ENCODE assay signal across 20 cellular contexts in the genomic region with DNA sequence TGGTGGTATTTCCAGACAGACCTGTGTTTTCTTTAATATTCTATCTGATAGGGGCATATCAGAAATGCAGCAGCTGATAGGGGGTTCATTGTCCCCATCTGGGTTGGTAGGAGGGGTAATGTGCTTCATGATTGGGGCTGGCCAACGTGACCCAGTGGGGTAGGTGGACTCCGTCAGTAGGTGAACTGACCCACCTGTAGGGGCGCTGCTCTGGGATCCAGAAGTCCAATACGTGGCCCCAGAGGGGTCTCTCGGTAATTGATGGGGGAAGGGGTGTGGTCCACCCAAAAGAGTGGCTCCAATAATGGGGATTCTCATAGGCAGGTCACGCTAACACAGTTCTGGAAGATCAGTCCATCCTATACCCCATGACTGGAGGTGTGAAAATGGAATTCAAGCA.
"Had no signal": no experiment of that assay in that cellular context is flagged by ENCODE, and none has a peak within 500 bp of the region (broad histone marks: within the 10 kb centered on the region; RNA-seq: fewer than 3 reads in every experiment).

No MANE protein-coding gene starts in this region.

- H3K4me1 Mint-ChIP-seq: activated CD4-positive, alpha-beta T cell treated with anti-CD3 and anti-CD28 coated beads, Interleukin-2, amount 10 ng/mL, durations not matched to agents 24 days and 14 days had no signal

- H3K4me3 Mint-ChIP-seq: activated CD4-positive, alpha-beta T cell treated with anti-CD3 and anti-CD28 coated beads, Interleukin-2, amount 10 ng/mL, durations not matched to agents 24 days and 14 days; activated CD8-positive, alpha-beta T cell treated with anti-CD3 and anti-CD28 coated beads, Interleukin-2, amount 10 ng/mL, durations not matched to agents 7 days and 5 days; activated T-cell treated with anti-CD3 and anti-CD28 coated beads, Interleukin-2, amount 50 U/mL, for 4 hours; neural crest cell; stimulated activated naive CD8-positive, alpha-beta T cell treated with anti-CD3 and anti-CD28 coated beads, Interleukin-15, Interleukin-2, amounts not matched to agents 100 ng/mL and 50 ng/mL, for 24 hours; T-helper 2 cell treated with Interferon-gamma antibody and Interleukin-4, amounts not matched to agents 5 μg/mL and 100 μg/mL, for 36 hours had no signal

- H3K27ac Mint-ChIP-seq: activated CD4-positive, alpha-beta T cell treated with anti-CD3 and anti-CD28 coated beads, Interleukin-2, amount 10 ng/mL, durations not matched to agents 24 days and 14 days; activated CD8-positive, alpha-beta T cell treated with anti-CD3 and anti-CD28 coated beads, Interleukin-2, amount 10 ng/mL, durations not matched to agents 7 days and 5 days; stimulated activated naive CD8-positive, alpha-beta T cell treated with anti-CD3 and anti-CD28 coated beads, Interleukin-15, Interleukin-2, amounts not matched to agents 100 ng/mL and 50 ng/mL, for 24 hours; T-helper 2 cell treated with Interferon-gamma antibody and Interleukin-4, amounts not matched to agents 5 μg/mL and 100 μg/mL, for 36 hours had no signal

- H3K27ac ChIP-seq: brain microvascular endothelial cell, left ventricle myocardium inferior, suprapubic skin, transverse colon, uterus had no signal

- H3K36me3 ChIP-seq: brain microvascular endothelial cell, left ventricle myocardium inferior, suprapubic skin, transverse colon, uterus had no signal

- H3K27me3 ChIP-seq: brain microvascular endothelial cell, suprapubic skin, transverse colon, uterus had no signal

- H3K4me3 ChIP-seq: left ventricle myocardium inferior, suprapubic skin, transverse colon, uterus had no signal

- ATAC-seq: activated CD8-positive, alpha-beta T cell treated with anti-CD3 and anti-CD28 coated beads, Interleukin-2, amount 10 ng/mL, durations not matched to agents 7 days and 5 days; activated T-cell treated with anti-CD3 and anti-CD28 coated beads, Interleukin-2, amount 50 U/mL, for 4 hours had no signal

- H3K9me3 Mint-ChIP-seq: neural crest cell; T-helper 2 cell treated with Interferon-gamma antibody and Interleukin-4, amounts not matched to agents 5 μg/mL and 100 μg/mL, for 36 hours had no signal

- H3K4me1 ChIP-seq: left ventricle myocardium inferior, suprapubic skin, uterus had no signal

- H3K9me3 ChIP-seq: left ventricle myocardium inferior, suprapubic skin, transverse colon, uterus had no signal

- DNase-seq: activated CD4-positive, alpha-beta T cell treated with anti-CD3 and anti-CD28 coated beads, Interleukin-2, amount 10 ng/mL, durations not matched to agents 24 days and 14 days; activated CD4-positive, CD25-positive, alpha-beta regulatory T cell; activated CD8-positive, alpha-beta T cell treated with anti-CD3 and anti-CD28 coated beads, Interleukin-2, amount 10 ng/mL, durations not matched to agents 7 days and 5 days; activated naive CD4-positive, alpha-beta T cell treated with anti-CD3 and anti-CD28 coated beads, Interleukin-2, amount 50 U/mL, for 16 hours; activated T-cell treated with anti-CD3 and anti-CD28 coated beads, Interleukin-2, amount 50 U/mL, for 4 hours; aorta; brain microvascular endothelial cell; central memory CD4-positive, alpha-beta T cell; foreskin melanocyte; glutamatergic neuron; hypothalamus; left ventricle myocardium inferior; retina; stimulated activated CD4-positive, alpha-beta T cell treated with anti-CD3 and anti-CD28 coated beads, Interleukin-1b, Interleukin-23, amount 100 ng/mL, for 48 hours; transverse colon; uterus had no signal
